In genomic region chr9:79695531-79696218, GRCh38 we compare ENCODE assay signal across 13 cellular contexts.
DNase-seq lines count a peak whose midpoint lies in the region; ATAC-seq, FAIRE-seq and TF ChIP-seq lines count a peak whose summit lies in the region.
"Had no signal": no experiment of that assay in that cellular context is flagged by ENCODE, and none has a peak within 500 bp of the region (broad histone marks: within the 10 kb centered on the region; RNA-seq: fewer than 3 reads in every experiment).

No MANE protein-coding gene starts in this region.

- H3K4me3 Mint-ChIP-seq in H9 (no peak overlapping the region), natural killer cell (peak overlapping the region; percentile 73)
- peak overlapping the region; percentile 6 for H3K4me3 Mint-ChIP-seq in T-helper 1 cell treated with Interleukin-12 subunit alpha and Interleukin-12 subunit beta and Interleukin-4 antibody, amounts not matched to agents 30 μg/mL and 1 μg/mL, for 36 hours

- no peak overlapping the region for H3K4me3 ChIP-seq in pancreas
- H3K4me3 ChIP-seq in tibial artery: no peak overlapping the region
- H3K4me3 ChIP-seq: coronary artery, GM23248, prostate gland had no signal

- H3K36me3 Mint-ChIP-seq in H9 (ENCODE audit: insufficient read depth in 1 of 3, low read depth in 3 of 3): peaks cover 0 to 6% (median 0%) of the 10 kb centered on the region in 3 experiments; a peak in 1 of 7 replicates
- H3K36me3 Mint-ChIP-seq in T-helper 1 cell treated with Interleukin-12 subunit alpha and Interleukin-12 subunit beta and Interleukin-4 antibody, amounts not matched to agents 30 μg/mL and 1 μg/mL, for 36 hours (ENCODE audit: low read depth): peaks cover 5% of the 10 kb centered on the region
- no peaks in the 10 kb centered on the region for H3K36me3 Mint-ChIP-seq in natural killer cell

- H2BK20ac ChIP-seq in H9 (ENCODE audit: low read depth, low read length, poor library complexity, severe bottlenecking): no peak overlapping the region

- H3K27me3 ChIP-seq in H9 (ENCODE audit: insufficient read depth, low read length) (no peaks in the 10 kb centered on the region), pancreas (no peaks in the 10 kb centered on the region), tibial artery (no peaks in the 10 kb centered on the region)

- no peak for TF ChIP-seq CTCF in H9 (conservative IDR thresholded peaks at IDR 0.05)
- TF ChIP-seq CTCF in natural killer cell (IDR thresholded peaks at IDR 0.05): no peak
- no peak for TF ChIP-seq CTCF in pancreas (IDR thresholded peaks at IDR 0.05)
- no peak for TF ChIP-seq CTCF in tibial artery (IDR thresholded peaks at IDR 0.05)

- H3K23me2 ChIP-seq in H9 (ENCODE audit: insufficient read length, low read depth, low read length, poor library complexity, severe bottlenecking): no peaks in the 10 kb centered on the region

- no peaks in the 10 kb centered on the region for H4K20me1 ChIP-seq in H9 (ENCODE audit: control insufficient read depth, insufficient read depth, insufficient read length)

- H2BK120ac ChIP-seq in H9 (ENCODE audit: low read depth, low read length, poor library complexity, severe bottlenecking): no peak overlapping the region

- H2BK12ac ChIP-seq in H9 (ENCODE audit: insufficient read length, low read depth, low read length): no peak overlapping the region

- no peak overlapping the region for H3K4me2 ChIP-seq in H9 (ENCODE audit: insufficient read depth, insufficient read length, low read length)

- peaks cover 71 to 77% of the 10 kb centered on the region in 2 experiments for H3K4me1 Mint-ChIP-seq in H9
- peaks cover 21% of the 10 kb centered on the region for H3K4me1 Mint-ChIP-seq in T-helper 1 cell treated with Interleukin-12 subunit alpha and Interleukin-12 subunit beta and Interleukin-4 antibody, amounts not matched to agents 30 μg/mL and 1 μg/mL, for 36 hours (ENCODE audit: low read depth)
- H3K4me1 Mint-ChIP-seq in natural killer cell: peaks cover 71 to 78% of the 10 kb centered on the region in 2 donors

- H3K14ac ChIP-seq in H9 (ENCODE audit: insufficient read depth, low read length): no peak overlapping the region

- H2BK5ac ChIP-seq in H9 (ENCODE audit: insufficient read length, low read length): no peak overlapping the region

- H3K23ac ChIP-seq in H9 (ENCODE audit: insufficient read length, low read depth, low read length): no peak overlapping the region

- intact Hi-C loops in natural killer cell (cut with micrococcal nuclease): loop anchor here (1.0 to 2.0 kb wide), 2 partner anchors 71 to 124 kb away; partner anchors contain the start of gene TLE4
- intact Hi-C loops in pancreas (cut with DNase I): no loop called here
- intact Hi-C loops in tibial artery (cut with DNase I; ENCODE audit: low total_unique reads): no loop called here

- H3K9ac ChIP-seq in H9 (ENCODE audit: extremely low read depth, insufficient read length, low read length): no peak overlapping the region
- H3K9ac ChIP-seq: GM23248 had no signal

- H3K27ac Mint-ChIP-seq in H9 (peak overlapping the region; percentile 14 to 92 (median 76); a peak in 5 of 7 replicates), natural killer cell (peak overlapping the region; percentile 50 to 62)
- H3K27ac Mint-ChIP-seq in T-helper 1 cell treated with Interleukin-12 subunit alpha and Interleukin-12 subunit beta and Interleukin-4 antibody, amounts not matched to agents 30 μg/mL and 1 μg/mL, for 36 hours: peak overlapping the region; percentile 2

- H2BK15ac ChIP-seq in H9 (ENCODE audit: low read depth, low read length): no peak overlapping the region

- H3K56ac ChIP-seq in H9 (ENCODE audit: insufficient read length, low read depth, low read length): no peak overlapping the region

- H4K91ac ChIP-seq in H9 (ENCODE audit: insufficient read length, low read depth, low read length): no peak overlapping the region

- H3K27me3 Mint-ChIP-seq in H9 (ENCODE audit: low read depth) (no peaks in the 10 kb centered on the region), natural killer cell (ENCODE audit: low read depth in 2 of 2) (no peaks in the 10 kb centered on the region)
- no peaks in the 10 kb centered on the region for H3K27me3 Mint-ChIP-seq in T-helper 1 cell treated with Interleukin-12 subunit alpha and Interleukin-12 subunit beta and Interleukin-4 antibody, amounts not matched to agents 30 μg/mL and 1 μg/mL, for 36 hours (ENCODE audit: low read depth)

- H3K79me1 ChIP-seq in H9 (ENCODE audit: insufficient read depth, low read depth, low read length, poor library complexity, severe bottlenecking): no peaks in the 10 kb centered on the region

- no peak overlapping the region for H2AFZ ChIP-seq in H9 (ENCODE audit: low read length)
- H2AFZ ChIP-seq: GM23248 had no signal

- H3K36me3 ChIP-seq in pancreas (no peaks in the 10 kb centered on the region), tibial artery (no peaks in the 10 kb centered on the region)
- H3K36me3 ChIP-seq: prostate gland had no signal

- DNase-seq in GM18507 (ENCODE audit: extremely low spot score, insufficient read length, low read depth): no peak
- DNase-seq in H9: no peak
- DNase-seq in natural killer cell: peak; percentile 30
- DNase-seq in NOMO-1 (lab: John Stamatoyannopoulos, UW; ENCODE audit: unreplicated experiment in 2 of 2): no peak
- DNase-seq in pancreas: no peak
- no peak for DNase-seq in tibial artery
- DNase-seq: GM23248, NCI-H2171, OCI-M1 had no signal

- ATAC-seq in natural killer cell (peak; percentile 83 to 96 (median 87)), HG03457 (IDR thresholded peaks at IDR 0.05; ENCODE audit: unreplicated experiment) (no peak), pancreas (no peak)

- H3K79me2 ChIP-seq in H9 (ENCODE audit: insufficient read depth, low read length): no peaks in the 10 kb centered on the region

- H3K4me1 ChIP-seq in H9 (ENCODE audit: insufficient read depth, low read length): peaks cover 10% of the 10 kb centered on the region; the same call in 1 of the 2 replicates
- no peaks in the 10 kb centered on the region for H3K4me1 ChIP-seq in pancreas
- peaks cover 0 to 13% (median 4%) of the 10 kb centered on the region in 4 donors for H3K4me1 ChIP-seq in tibial artery
- H3K4me1 ChIP-seq: prostate gland had no signal

- H3K18ac ChIP-seq in H9 (ENCODE audit: insufficient read length, low read depth, low read length): no peak overlapping the region

- H4K8ac ChIP-seq in H9 (replicated peaks; ENCODE audit: insufficient read length, low read depth, low read length): no peak overlapping the region

- no peaks in the 10 kb centered on the region for H3K9me3 ChIP-seq in H9 (ENCODE audit: control insufficient read depth, low read depth, low read length)
- no peaks in the 10 kb centered on the region for H3K9me3 ChIP-seq in pancreas
- H3K9me3 ChIP-seq in tibial artery: no peaks in the 10 kb centered on the region
- H3K9me3 ChIP-seq: prostate gland had no signal

- H2AK5ac ChIP-seq in H9 (ENCODE audit: insufficient read length, low read length): no peak overlapping the region

- no CpG with 5 or more reads among the region's 6 CpGs for WGBS in H9 (ENCODE audit: extremely low coverage, insufficient read length, low lambda C conversion rate)
- WGBS in pancreas, 2 donors: 90 to 92% methylated on average over 6 of the region's 6 CpGs

- H3K27ac ChIP-seq in H9 (ENCODE audit: insufficient read length, low read depth, low read length): no peak overlapping the region
- no peak overlapping the region for H3K27ac ChIP-seq in pancreas
- H3K27ac ChIP-seq in tibial artery: no peak overlapping the region
- H3K27ac ChIP-seq: coronary artery, GM23248, prostate gland had no signal

- H3T11ph ChIP-seq in H9 (ENCODE audit: low read length): no peak overlapping the region

- no peak overlapping the region for H4K5ac ChIP-seq in H9 (ENCODE audit: insufficient read length, low read depth, low read length)

- H3K4ac ChIP-seq in H9 (ENCODE audit: low read depth, low read length): no peak overlapping the region

- H3K9me3 Mint-ChIP-seq in H9 (no peaks in the 10 kb centered on the region), natural killer cell (no peaks in the 10 kb centered on the region)
- H3K9me3 Mint-ChIP-seq in T-helper 1 cell treated with Interleukin-12 subunit alpha and Interleukin-12 subunit beta and Interleukin-4 antibody, amounts not matched to agents 30 μg/mL and 1 μg/mL, for 36 hours: no peaks in the 10 kb centered on the region

- FAIRE-seq in GM18507 (lab: Jason Lieb, UNC) (peak; percentile 70), pancreas (lab: Jason Lieb, UNC) (no peak)

Comparison
In these comparisons a context has a peak if more than half of its experiments do, and no peak if none do; other contexts are left out.
1. H3K27ac Mint-ChIP-seq: peak in every context shown above with its lines; median percentile 76 in H9; 56 in natural killer cell; 2 in T-helper 1 cell treated with Interleukin-12 subunit alpha and Interleukin-12 subunit beta and Interleukin-4 antibody, amounts not matched to agents 30 μg/mL and 1 μg/mL, for 36 hours.
2. H3K4me3 Mint-ChIP-seq: peak in T-helper 1 cell treated with Interleukin-12 subunit alpha and Interleukin-12 subunit beta and Interleukin-4 antibody, amounts not matched to agents 30 μg/mL and 1 μg/mL, for 36 hours (single experiment) and natural killer cell (single experiment); none in H9 (0 of 2).
3. ATAC-seq: peak in natural killer cell (3 of 3); none in HG03457 (single experiment) and pancreas (0 of 4).